Comparison of ENCODE assay signal across 9 cellular contexts in genomic region chr1:224358288-224358687, GRCh38. TPM values are rescaled to one million over a fixed set of nuclear protein-coding genes. Genes with fewer than 3 reads are reported as not detected.
DNase-seq lines count a peak whose midpoint lies in the region; ATAC-seq and TF ChIP-seq lines count a peak whose summit lies in the region.
"Had no signal": no experiment of that assay in that cellular context is flagged by ENCODE, and none has a peak within 500 bp of the region (broad histone marks: within the 10 kb centered on the region; RNA-seq: fewer than 3 reads in every experiment).

No MANE protein-coding gene starts in this region.

- intact Hi-C loops in CD4-positive, alpha-beta memory T cell (cut with micrococcal nuclease) = loop anchor here (5.0 kb wide), 1 partner anchor 34 kb away; no protein-coding TSS in a partner anchor

- no peaks in the 10 kb centered on the region for H3K27me3 Mint-ChIP-seq in CD4-positive, alpha-beta memory T cell
- no peaks in the 10 kb centered on the region for H3K27me3 Mint-ChIP-seq in neural crest cell (ENCODE audit: low read depth)

- H3K4me1 Mint-ChIP-seq in CD4-positive, alpha-beta memory T cell = peaks cover 30 to 67% (median 48%) of the 10 kb centered on the region in 4 donors
- peaks cover 30% of the 10 kb centered on the region for H3K4me1 Mint-ChIP-seq in neural crest cell

- peak overlapping the region; percentile 86 to 99 (median 92) for H3K4me3 Mint-ChIP-seq in CD4-positive, alpha-beta memory T cell
- peak overlapping the region; percentile 86 for H3K4me3 Mint-ChIP-seq in neural crest cell

- TF ChIP-seq CTCF in neural crest cell (conservative IDR thresholded peaks at IDR 0.05) = no peak

- POLR2A ChIA-PET in CD4-positive, alpha-beta memory T cell (lab: Charles Lee; ENCODE audit: partially characterized antibody) = interaction anchor here (0.6 to 3.2 kb wide), 10 partner anchors 8 to 175 kb away, joined by 3 to 15 read pairs (median 6); partner anchors contain the start of genes DEGS1 and NVL

- H3K9me3 Mint-ChIP-seq in CD4-positive, alpha-beta memory T cell = no peaks in the 10 kb centered on the region
- H3K9me3 Mint-ChIP-seq in neural crest cell = no peaks in the 10 kb centered on the region

- H3K9me3 ChIP-seq in CD4-positive, alpha-beta memory T cell (ENCODE audit: control insufficient read depth in 1 of 2, low read length in 2 of 2) = no peaks in the 10 kb centered on the region
- H3K9me3 ChIP-seq in ectodermal cell (ENCODE audit: control insufficient read depth, low read length) = no peaks in the 10 kb centered on the region

- DNase-seq in CD4-positive, alpha-beta memory T cell = no peak
- DNase-seq in MV-4-11 (lab: John Stamatoyannopoulos, UW) (peak; percentile 26), neural crest cell (ENCODE audit: low read depth, low spot score) (no peak)
- DNase-seq in NK-92 treated with Interleukin-12 subunit alpha and Interleukin-12 subunit beta, amount 100 ng/mL, for 24 hours (lab: John Stamatoyannopoulos, UW) = no peak
- DNase-seq: SW 1271 had no signal

- no peaks in the 10 kb centered on the region for H3K36me3 ChIP-seq in CD4-positive, alpha-beta memory T cell (ENCODE audit: insufficient read depth, low read length)
- no peaks in the 10 kb centered on the region for H3K36me3 ChIP-seq in ectodermal cell (ENCODE audit: control insufficient read depth, insufficient read depth, low read length)

- H3K4me3 ChIP-seq in CD4-positive, alpha-beta memory T cell (ENCODE audit: low read length in 2 of 2) = peak overlapping the region in 1 of 2 donors; percentile 51
- H3K4me3 ChIP-seq in ectodermal cell (ENCODE audit: insufficient read depth, low read depth, low read length) = peak overlapping the region; percentile 84

- CTCF ChIA-PET in CD4-positive, alpha-beta memory T cell (lab: Charles Lee; ENCODE audit: partially characterized antibody) = interaction anchor here (1.0 to 1.4 kb wide), 3 partner anchors 24 to 99 kb away, joined by 3 to 4 read pairs (median 3); no protein-coding TSS in a partner anchor

- no peaks in the 10 kb centered on the region for H3K27me3 ChIP-seq in CD4-positive, alpha-beta memory T cell (ENCODE audit: insufficient read depth, low read length)
- no peaks in the 10 kb centered on the region for H3K27me3 ChIP-seq in ectodermal cell (ENCODE audit: control insufficient read depth, insufficient read depth, low read length, poor library complexity, severe bottlenecking)

- peaks cover 28% of the 10 kb centered on the region for H3K4me1 ChIP-seq in CD4-positive, alpha-beta memory T cell (ENCODE audit: insufficient read depth, low read length)
- H3K4me1 ChIP-seq in ectodermal cell (ENCODE audit: control insufficient read depth, insufficient read depth, low read length) = peaks cover 12% of the 10 kb centered on the region

- peak overlapping the region; percentile 72 for H3K27ac ChIP-seq in CD4-positive, alpha-beta memory T cell (ENCODE audit: low read depth, low read length)
- H3K27ac ChIP-seq in ectodermal cell (ENCODE audit: insufficient read depth, low read depth, low read length, poor library complexity, severe bottlenecking) = no peak overlapping the region

- H3K27ac Mint-ChIP-seq in CD4-positive, alpha-beta memory T cell = peak overlapping the region; percentile 73 to 96 (median 84)
- no peak overlapping the region for H3K27ac Mint-ChIP-seq in neural crest cell (ENCODE audit: unreplicated experiment)

- H3K36me3 Mint-ChIP-seq in CD4-positive, alpha-beta memory T cell = peaks cover 14 to 18% of the 10 kb centered on the region in 2 donors
- H3K36me3 Mint-ChIP-seq in neural crest cell (ENCODE audit: low read depth) = peaks cover 7% of the 10 kb centered on the region

- WGBS in ectodermal cell, 2 experiments = 63 to 74% methylated on average over 4 of the region's 4 CpGs

- ATAC-seq in HG02610 (IDR thresholded peaks at IDR 0.05; ENCODE audit: unreplicated experiment) (no peak), GM18517 (IDR thresholded peaks at IDR 0.05; ENCODE audit: unreplicated experiment) (no peak), HG02798 (IDR thresholded peaks at IDR 0.05; ENCODE audit: poor library complexity, unreplicated experiment) (no peak)

RNA-seq across cellular contexts. Expression of gene CNIH4, which starts 1.6 kb away (rescaled TPM):
- total RNA-seq in CD4-positive, alpha-beta memory T cell = 10 to 100 TPM; 45.5 to 50.9 TPM
- 10 to 100 TPM; 62.7 to 75.6 TPM for polyA plus RNA-seq in CD4-positive, alpha-beta memory T cell
- 79.8 TPM for polyA plus RNA-seq in ectodermal cell (2013, experiment 1 of 4)
- polyA plus RNA-seq in ectodermal cell (2013, experiment 2 of 4) = 81.7 TPM
- polyA plus RNA-seq in ectodermal cell (2013, experiment 3 of 4) = 66.9 TPM
- 77.0 TPM for polyA plus RNA-seq in ectodermal cell (2013, experiment 4 of 4)
- 66.5 and 70.2 TPM in 2 replicates for total RNA-seq in neural crest cell

RNA-seq across cellular contexts. Expression of gene NVL, which starts 28.3 kb away (rescaled TPM):
- 10 to 100 TPM; 38.9 to 46.7 TPM for total RNA-seq in CD4-positive, alpha-beta memory T cell
- 10 to 100 TPM; 16.9 to 21.0 TPM for polyA plus RNA-seq in CD4-positive, alpha-beta memory T cell
- polyA plus RNA-seq in ectodermal cell (2013, experiment 1 of 4) = 56.8 TPM
- polyA plus RNA-seq in ectodermal cell (2013, experiment 2 of 4) = 54.2 TPM
- 34.2 TPM for polyA plus RNA-seq in ectodermal cell (2013, experiment 3 of 4)
- 41.6 TPM for polyA plus RNA-seq in ectodermal cell (2013, experiment 4 of 4)
- total RNA-seq in neural crest cell = 51.2 and 53.8 TPM in 2 replicates
